25 cellular contexts compared by ENCODE assay signal in genomic region chr5:178389796-178390195, GRCh38.
DNase-seq lines count a peak whose midpoint lies in the region; ATAC-seq, FAIRE-seq and TF ChIP-seq lines count a peak whose summit lies in the region.
"Had no signal": no experiment of that assay in that cellular context is flagged by ENCODE, and none has a peak within 500 bp of the region (broad histone marks: within the 10 kb centered on the region; RNA-seq: fewer than 3 reads in every experiment).

No MANE protein-coding gene starts in this region.

- no peak for TF ChIP-seq RAD21 in H1 (IDR thresholded peaks at IDR 0.05 in 1 of 2, conservative IDR thresholded peaks at IDR 0.05 in 1 of 2; ENCODE audit: low read depth in 2 of 2, low read length in 2 of 2)

- TF ChIP-seq CTCF in H1 (IDR thresholded peaks at IDR 0.05; ENCODE audit: control extremely low read depth in 1 of 3, insufficient read depth in 1 of 3, low read depth in 1 of 3, low read length in 3 of 3) = no peak
- no peak for TF ChIP-seq CTCF in sigmoid colon (IDR thresholded peaks at IDR 0.05)
- TF ChIP-seq CTCF in RWPE1 (conservative IDR thresholded peaks at IDR 0.05; ENCODE audit: low read depth) = no peak

- H2AFZ ChIP-seq in H1 (ENCODE audit: low read length) = no peak overlapping the region

- CTCF ChIA-PET in H1 (lab: Charles Lee; ENCODE audit: partially characterized antibody) = interaction anchor here (0.6 to 2.2 kb wide), 9 partner anchors 16 to 199 kb away, joined by 3 to 8 read pairs (median 4); no protein-coding TSS in a partner anchor
- CTCF ChIA-PET in RWPE1 (lab: Yijun Ruan, JAX) = interaction anchor here (0.5 kb wide), 1 partner anchor 137 kb away, joined by 3 read pairs; no protein-coding TSS in a partner anchor

- H4K91ac ChIP-seq in H1 (replicated peaks; ENCODE audit: insufficient read length, low read length) = no peak overlapping the region

- no peak overlapping the region for H3K14ac ChIP-seq in H1 (ENCODE audit: insufficient read length)

- H2BK15ac ChIP-seq in H1 (ENCODE audit: low read length) = no peak overlapping the region

- TF ChIP-seq POLR2A in H1 (IDR thresholded peaks at IDR 0.05; ENCODE audit: control extremely low read depth in 1 of 2, low read depth in 2 of 2, low read length in 2 of 2) (no peak), sigmoid colon (IDR thresholded peaks at IDR 0.05) (no peak)

- 0 out of 2 replicates have a peak overlapping the region, but pooled peaks have one; percentile 18 for H2BK12ac ChIP-seq in H1 (ENCODE audit: low read depth, low read length)

- H4K8ac ChIP-seq in H1 (ENCODE audit: extremely low read depth, insufficient read depth, low read length) = no peak overlapping the region; the same call in 1 of the 2 replicates

- H4K20me1 ChIP-seq in H1 (replicated peaks in 1 of 2; ENCODE audit: control insufficient read depth in 1 of 2, insufficient read depth in 2 of 2, low read length in 2 of 2) = peaks cover 0 to 2% of the 10 kb centered on the region in 2 experiments

- DNase-seq in NCI-H524 (lab: John Stamatoyannopoulos, UW) (peak; percentile 66 to 75), H1 (ENCODE audit: low read depth in 1 of 2, low spot score in 2 of 2) (no peak), right cardiac atrium (no peak), sigmoid colon (peak; percentile 26), RWPE1 (ENCODE audit: low spot score) (no peak), COLO829 (ENCODE audit: low spot score) (no peak), DMS153 (lab: John Stamatoyannopoulos, UW) (no peak)
- DNase-seq: ACHN; activated CD4-positive, alpha-beta memory T cell treated with anti-CD3 and anti-CD28 coated beads for 36 hours; activated CD4-positive, CD25-positive, alpha-beta regulatory T cell treated with anti-CD3 and anti-CD28 coated beads, Interleukin-2, amount 50 U/mL, for 72 hours; amniotic stem cell; CD4-positive, alpha-beta memory T cell; cortex of kidney; effector memory CD8-positive, alpha-beta T cell; NCI-H1417 treated with DMSO at 0.1 percent for 48 hours; NCI-H2029 treated with DMSO at 0.1 percent for 48 hours; NCI-H526; OCI-M1; stimulated activated CD4-positive, alpha-beta T cell treated with anti-CD3 and anti-CD28 coated beads, Interleukin-4, amount 100 ng/mL, for 24 hours had no signal

- no peaks in the 10 kb centered on the region for H3K79me2 ChIP-seq in H1 (ENCODE audit: control insufficient read depth in 1 of 2, insufficient read depth in 2 of 2, low read length in 2 of 2)

- WGBS in H1 (ENCODE audit: extremely low coverage in 1 of 2, insufficient coverage in 1 of 2, insufficient read length in 1 of 2, insufficient replicate concordance in 2 of 2, low coverage in 1 of 2, low lambda C conversion rate in 2 of 2, missing lambda C conversion rate in 1 of 2), 2 experiments = 84% methylated on average over 12 of the region's 12 CpGs; no CpG with 5 or more reads in 1 of the 2 experiments
- WGBS in right cardiac atrium = 42% methylated on average over 12 of the region's 12 CpGs
- 81 to 87% methylated on average over 12 of the region's 12 CpGs for WGBS in sigmoid colon, 2 donors

- no peak overlapping the region for H3K23ac ChIP-seq in H1 (ENCODE audit: insufficient read length)

- no peak overlapping the region for H3K18ac ChIP-seq in H1 (ENCODE audit: extremely low read depth, low read length)

- H3K9me3 ChIP-seq in H1 (ENCODE audit: insufficient read depth in 2 of 2, low read depth in 1 of 2, low read length in 1 of 2) = no peaks in the 10 kb centered on the region
- H3K9me3 ChIP-seq in right cardiac atrium (ENCODE audit: control insufficient read depth, low read length) = no peaks in the 10 kb centered on the region
- no peaks in the 10 kb centered on the region for H3K9me3 ChIP-seq in sigmoid colon
- H3K9me3 ChIP-seq: HAP-1, prostate gland, SK-N-SH, upper lobe of left lung had no signal

- peaks cover 4% of the 10 kb centered on the region; the same call in 1 of the 2 replicates for H3K79me1 ChIP-seq in H1 (ENCODE audit: low read depth, low read length)

- peak; percentile 20 to 47 for ATAC-seq in right cardiac atrium
- no peak for ATAC-seq in GM19395 (IDR thresholded peaks at IDR 0.05; ENCODE audit: unreplicated experiment)
- ATAC-seq: effector memory CD8-positive, alpha-beta T cell; HepG2 had no signal

- no peak overlapping the region for H3K4ac ChIP-seq in H1 (replicated peaks; ENCODE audit: insufficient read length, low read depth, low read length)

- H4K5ac ChIP-seq in H1 (ENCODE audit: insufficient read length, low read depth, low read length) = no peak overlapping the region

- H3K23me2 ChIP-seq in H1 (ENCODE audit: low read depth, low read length) = no peaks in the 10 kb centered on the region

- no peak for FAIRE-seq in H1 (lab: Jason Lieb, UNC)
- FAIRE-seq: HepG2 had no signal

- H3K36me3 ChIP-seq in H1 (ENCODE audit: control insufficient read depth in 2 of 4, insufficient read depth in 4 of 4, low read length in 3 of 4) (no peaks in the 10 kb centered on the region), sigmoid colon (no peaks in the 10 kb centered on the region)
- H3K36me3 ChIP-seq: HAP-1, prostate gland, upper lobe of left lung had no signal

- intact Hi-C loops in right cardiac atrium (cut with DNase I) (no loop called here), sigmoid colon (cut with DNase I) (no loop called here)

- POLR2A ChIA-PET in H1 (lab: Charles Lee; ENCODE audit: partially characterized antibody) (no interaction called here), RWPE1 (lab: Yijun Ruan, JAX; ENCODE audit: low non-redundant PET) (no interaction called here)

- no peak overlapping the region for H2BK20ac ChIP-seq in H1 (ENCODE audit: low read length)

- H3K4me1 ChIP-seq in H1 (replicated peaks in 1 of 4; ENCODE audit: control insufficient read depth in 3 of 4, insufficient read depth in 4 of 4, low read length in 3 of 4) (peaks cover 0 to 13% (median 6%) of the 10 kb centered on the region in 4 experiments; a peak in 4 of 7 replicates), right cardiac atrium (ENCODE audit: control insufficient read depth, insufficient read depth, low read length) (peaks cover 5% of the 10 kb centered on the region), sigmoid colon (no peaks in the 10 kb centered on the region)
- H3K4me1 ChIP-seq: HAP-1, prostate gland had no signal

- H3K56ac ChIP-seq in H1 (replicated peaks; ENCODE audit: insufficient read length, low read depth, low read length) = no peak overlapping the region

- H3K4me3 ChIP-seq in H1 (ENCODE audit: extremely low read depth in 1 of 4, insufficient read depth in 2 of 4, low read depth in 3 of 4, low read length in 4 of 4) (no peak overlapping the region), right cardiac atrium (ENCODE audit: low read length) (no peak overlapping the region), sigmoid colon (no peak overlapping the region)
- H3K4me3 ChIP-seq: HAP-1, prostate gland, upper lobe of left lung had no signal

- no peak overlapping the region; the same call in 1 of the 2 replicates for H2AK5ac ChIP-seq in H1 (ENCODE audit: low read depth, low read length)

- no peaks in the 10 kb centered on the region for H3K27me3 ChIP-seq in H1 (replicated peaks in 1 of 4; ENCODE audit: control insufficient read depth in 3 of 4, extremely low read depth in 1 of 4, insufficient read depth in 3 of 4, low read length in 3 of 4)
- H3K27me3 ChIP-seq in right cardiac atrium (ENCODE audit: control insufficient read depth, insufficient read depth) = no peaks in the 10 kb centered on the region
- H3K27me3 ChIP-seq in sigmoid colon = peaks cover 0 to 51% (median 7%) of the 10 kb centered on the region in 3 donors
- H3K27me3 ChIP-seq: upper lobe of left lung had no signal

- TF ChIP-seq EP300 in H1 (IDR thresholded peaks at IDR 0.05; ENCODE audit: borderline replicate concordance in 1 of 2, low read depth in 2 of 2, low read length in 2 of 2) (no peak), sigmoid colon (IDR thresholded peaks at IDR 0.05) (no peak)

- H3K4me2 ChIP-seq in H1 (ENCODE audit: insufficient read depth in 1 of 2, low read depth in 2 of 2, low read length in 2 of 2) = no peak overlapping the region
- H3K4me2 ChIP-seq: SK-N-SH had no signal

- no peak overlapping the region for H3K9ac ChIP-seq in H1 (replicated peaks in 1 of 4; ENCODE audit: extremely low read depth in 1 of 4, low read depth in 3 of 4, low read length in 3 of 4)
- H3K9ac ChIP-seq: SK-N-SH had no signal

- no peak overlapping the region for H2BK120ac ChIP-seq in H1 (replicated peaks; ENCODE audit: low read depth, low read length)

- no peak overlapping the region for H2BK5ac ChIP-seq in H1 (ENCODE audit: low read depth, low read length)

- no peak overlapping the region for H3K27ac ChIP-seq in H1 (ENCODE audit: low read depth, low read length)
- no peak overlapping the region for H3K27ac ChIP-seq in right cardiac atrium (ENCODE audit: low read length)
- no peak overlapping the region for H3K27ac ChIP-seq in sigmoid colon
- H3K27ac ChIP-seq in RWPE1 = no peak overlapping the region
- H3K27ac ChIP-seq: prostate gland had no signal

TF ChIP-seq in H1, 55 proteins besides CTCF, POLR2A, EP300 and RAD21:
- TF ChIP-seq GABPA (IDR thresholded peaks at IDR 0.05; ENCODE audit: borderline replicate concordance, insufficient read depth, low read length) (no peak), CHD1 (IDR thresholded peaks at IDR 0.05; ENCODE audit: low read depth, low read length) (no peak), BCL11A (IDR thresholded peaks at IDR 0.05; ENCODE audit: low read depth in 2 of 2, low read length in 2 of 2) (no peak), CEBPB (IDR thresholded peaks at IDR 0.05; ENCODE audit: low read depth, low read length) (no peak), JUN (IDR thresholded peaks at IDR 0.05; ENCODE audit: low read depth, low read length) (no peak), RNF2 (IDR thresholded peaks at IDR 0.05; ENCODE audit: borderline replicate concordance, low read depth, low read length, missing control alignments, poor library complexity, severe bottlenecking) (no peak), SIN3A (conservative IDR thresholded peaks at IDR 0.05 in 1 of 2, IDR thresholded peaks at IDR 0.05 in 1 of 2; ENCODE audit: low read depth in 1 of 2, low read length in 2 of 2) (no peak), HDAC2 (IDR thresholded peaks at IDR 0.05; ENCODE audit: borderline replicate concordance in 1 of 2, low read depth in 2 of 2, low read length in 2 of 2) (no peak), PHF8 (conservative IDR thresholded peaks at IDR 0.05; ENCODE audit: low read depth, low read length) (no peak), SRF (IDR thresholded peaks at IDR 0.05; ENCODE audit: low read depth, low read length) (no peak), CBX5 (IDR thresholded peaks at IDR 0.05; ENCODE audit: low read depth, low read length) (no peak), KDM1A (IDR thresholded peaks at IDR 0.05; ENCODE audit: borderline replicate concordance, low read length) (no peak), BACH1 (IDR thresholded peaks at IDR 0.05; ENCODE audit: low read length) (no peak)

Comparison
In these comparisons a context has a peak if more than half of its experiments do, and no peak if none do; other contexts are left out.
1. DNase-seq: peak in NCI-H524 (2 of 2) and sigmoid colon (single experiment); none in H1 (0 of 2), right cardiac atrium (0 of 3), RWPE1 (single experiment), COLO829 (single experiment) and DMS153 (single experiment).